Comparison of ENCODE assay signal across 10 cellular contexts in the genomic region with DNA sequence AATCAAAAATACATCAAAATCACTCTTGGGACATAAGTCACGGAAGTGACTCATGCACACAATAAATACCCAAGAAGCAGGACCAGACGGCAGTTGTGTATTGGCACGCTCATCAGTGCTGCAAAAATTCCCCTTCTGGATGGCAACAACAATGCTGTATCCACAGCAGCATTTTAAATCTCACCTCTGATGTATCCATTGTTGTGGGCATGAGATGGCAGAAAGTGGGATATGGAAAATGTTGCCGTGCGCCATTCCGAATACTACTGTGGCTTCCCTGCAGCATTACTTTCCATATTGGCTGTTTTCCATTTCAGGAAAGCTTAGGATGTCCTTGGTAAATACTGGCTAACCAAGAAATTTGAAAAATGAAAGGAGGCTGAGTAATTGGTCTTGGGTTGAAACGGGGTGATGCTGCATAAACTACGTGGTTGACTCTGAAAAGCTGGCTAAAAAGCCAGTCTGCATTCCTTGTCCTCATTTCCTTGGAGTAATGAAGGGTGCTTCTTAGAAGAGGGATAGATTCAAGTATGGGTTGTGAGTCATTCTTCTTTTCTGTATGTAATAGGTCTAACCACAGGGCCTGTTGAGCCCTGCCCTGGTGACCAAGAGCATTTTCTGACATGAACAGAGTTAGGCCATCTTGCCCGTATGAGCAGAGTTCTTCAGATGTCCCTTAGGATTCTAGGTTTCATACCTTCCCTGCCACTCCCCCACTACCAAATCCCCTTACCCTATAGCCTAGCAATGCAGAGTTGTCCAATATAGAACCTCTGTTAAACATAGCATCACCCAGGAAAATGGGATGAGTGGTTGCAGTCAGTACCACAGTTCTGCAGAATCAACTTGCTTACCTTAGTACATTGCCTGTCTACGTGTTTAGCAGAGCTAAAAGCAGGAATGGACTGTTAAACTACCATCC. TPM values are rescaled to one million over a fixed set of nuclear protein-coding genes. Genes with fewer than 3 reads are reported as not detected.
A peak's percentile ranks its signal among the peaks of the same experiment; 100 is the strongest.
DNase-seq lines count a peak whose midpoint lies in the region; ATAC-seq, FAIRE-seq and TF ChIP-seq lines count a peak whose summit lies in the region.
"Had no signal": no experiment of that assay in that cellular context is flagged by ENCODE, and none has a peak within 500 bp of the region (broad histone marks: within the 10 kb centered on the region; RNA-seq: fewer than 3 reads in every experiment).

No MANE protein-coding gene starts in this region.

- peaks cover 65% of the 10 kb centered on the region for H3F3A ChIP-seq in PC-9 (ENCODE audit: insufficient read depth, low read depth)
- peaks cover 46% of the 10 kb centered on the region for H3F3A ChIP-seq in smooth muscle cell (ENCODE audit: low read depth)

- POLR2A ChIA-PET in PC-9 (lab: Charles Lee; ENCODE audit: unreplicated experiment) = interaction anchor here (0.5 to 0.7 kb wide), 3 partner anchors 161 to 246 kb away, joined by 3 to 15 read pairs (median 6); no protein-coding TSS in a partner anchor

- H4K20me1 ChIP-seq in PC-9 (ENCODE audit: insufficient read depth) (no peaks in the 10 kb centered on the region), smooth muscle cell (ENCODE audit: low read depth) (no peaks in the 10 kb centered on the region)

- CTCF ChIA-PET in PC-9 (lab: Charles Lee) = no interaction called here

- H3K9me2 ChIP-seq in PC-9 (ENCODE audit: insufficient read depth) = no peaks in the 10 kb centered on the region

- H3K36me3 ChIP-seq in PC-9 (ENCODE audit: low read depth) = peaks cover 29% of the 10 kb centered on the region
- no peaks in the 10 kb centered on the region for H3K36me3 ChIP-seq in smooth muscle cell (ENCODE audit: low read depth)

- no peak overlapping the region for H2AFZ ChIP-seq in PC-9
- H2AFZ ChIP-seq in smooth muscle cell (ENCODE audit: low read depth) = peak overlapping the region; percentile 2

- H3K4me2 ChIP-seq in PC-9 (peak overlapping the region; percentile 19), smooth muscle cell (peak overlapping the region; percentile 66)

- no peak for FAIRE-seq in frontal cortex (lab: Jason Lieb, UNC)
- FAIRE-seq: A204.1 had no signal

- H3K9ac ChIP-seq in smooth muscle cell (ENCODE audit: low read depth) = peak overlapping the region; percentile 85

- ATAC-seq in esophagus mucosa (peak; percentile 87), HG02970 (IDR thresholded peaks at IDR 0.05; ENCODE audit: low FRiP score, unreplicated experiment) (no peak)

- H3K4me1 ChIP-seq in PC-9 (replicated peaks; ENCODE audit: insufficient read depth) (peaks cover 41% of the 10 kb centered on the region), smooth muscle cell (ENCODE audit: low read depth) (peaks cover 18% of the 10 kb centered on the region)

- TF ChIP-seq CTCF in PC-9 (conservative IDR thresholded peaks at IDR 0.05) (no peak), smooth muscle cell (IDR thresholded peaks at IDR 0.05; ENCODE audit: borderline replicate concordance, insufficient read depth, poor library complexity, severe bottlenecking) (no peak)

- WGBS in smooth muscle cell (ENCODE audit: low lambda C conversion rate) = 24% methylated on average over 10 of the region's 10 CpGs

- TSS peak; percentile 46 for BruUV-seq in PC-9 (replicated peaks; lab: Mats Ljungman, UMichigan)

- H3K27ac ChIP-seq in PC-9 = peak overlapping the region; percentile 25; the same call in 1 of the 2 replicates
- peak overlapping the region; percentile 98 for H3K27ac ChIP-seq in smooth muscle cell (ENCODE audit: low read depth)

- no peaks in the 10 kb centered on the region for H3K27me3 ChIP-seq in PC-9 (ENCODE audit: insufficient read depth, low read depth)
- H3K27me3 ChIP-seq in smooth muscle cell (ENCODE audit: low read depth) = no peaks in the 10 kb centered on the region

- intact Hi-C loops in PC-9 (cut with micrococcal nuclease; ENCODE audit: unreplicated experiment) = loop anchor here (2.0 to 10.0 kb wide), 6 partner anchors 48 to 676 kb away; a partner anchor contains a TSS

- DNase-seq in DMS 273 (lab: John Stamatoyannopoulos, UW; ENCODE audit: unreplicated experiment) (peak; percentile 57), DMS 273 treated with DMSO at 0.1 percent for 48 hours (lab: John Stamatoyannopoulos, UW) (no peak), PC-9 (peak; percentile 61 to 83), smooth muscle cell (lab: John Stamatoyannopoulos, UW; ENCODE audit: unreplicated experiment) (no peak), OCI-M2 (lab: John Stamatoyannopoulos, UW; ENCODE audit: unreplicated experiment) (no peak), frontal cortex (ENCODE audit: low spot score in 2 of 2) (no peak)
- DNase-seq: left cardiac atrium had no signal

- H3K4me3 ChIP-seq in PC-9 = no peak overlapping the region
- H3K4me3 ChIP-seq in smooth muscle cell = no peak overlapping the region

- peaks cover 23% of the 10 kb centered on the region for H3K79me2 ChIP-seq in PC-9 (ENCODE audit: low read depth)
- no peaks in the 10 kb centered on the region for H3K79me2 ChIP-seq in smooth muscle cell (ENCODE audit: low read depth)

- no peaks in the 10 kb centered on the region for H3K9me3 ChIP-seq in PC-9 (ENCODE audit: insufficient read depth, low read depth)
- H3K9me3 ChIP-seq in smooth muscle cell (replicated peaks; ENCODE audit: low read depth) = no peaks in the 10 kb centered on the region

RNA-seq across cellular contexts. Expression of a gene that starts 36.3 kb away (rescaled TPM):
- total RNA-seq in PC-9 (2021) (588 and 703 TPM in 2 replicates), esophagus mucosa (253 TPM), smooth muscle cell (78.1 and 202 TPM in 2 replicates), frontal cortex (172 TPM)
- polyA plus RNA-seq in smooth muscle cell = 285 and 293 TPM in 2 replicates

Comparison
In these comparisons a context has a peak if more than half of its experiments do, and no peak if none do; other contexts are left out.
1. DNase-seq: peak in DMS 273 (single experiment) and PC-9 (2 of 2); none in DMS 273 treated with DMSO at 0.1 percent for 48 hours (single experiment), smooth muscle cell (single experiment), OCI-M2 (single experiment) and frontal cortex (0 of 2).